ENCODE assay signal across 1 cellular context in the genomic region with DNA sequence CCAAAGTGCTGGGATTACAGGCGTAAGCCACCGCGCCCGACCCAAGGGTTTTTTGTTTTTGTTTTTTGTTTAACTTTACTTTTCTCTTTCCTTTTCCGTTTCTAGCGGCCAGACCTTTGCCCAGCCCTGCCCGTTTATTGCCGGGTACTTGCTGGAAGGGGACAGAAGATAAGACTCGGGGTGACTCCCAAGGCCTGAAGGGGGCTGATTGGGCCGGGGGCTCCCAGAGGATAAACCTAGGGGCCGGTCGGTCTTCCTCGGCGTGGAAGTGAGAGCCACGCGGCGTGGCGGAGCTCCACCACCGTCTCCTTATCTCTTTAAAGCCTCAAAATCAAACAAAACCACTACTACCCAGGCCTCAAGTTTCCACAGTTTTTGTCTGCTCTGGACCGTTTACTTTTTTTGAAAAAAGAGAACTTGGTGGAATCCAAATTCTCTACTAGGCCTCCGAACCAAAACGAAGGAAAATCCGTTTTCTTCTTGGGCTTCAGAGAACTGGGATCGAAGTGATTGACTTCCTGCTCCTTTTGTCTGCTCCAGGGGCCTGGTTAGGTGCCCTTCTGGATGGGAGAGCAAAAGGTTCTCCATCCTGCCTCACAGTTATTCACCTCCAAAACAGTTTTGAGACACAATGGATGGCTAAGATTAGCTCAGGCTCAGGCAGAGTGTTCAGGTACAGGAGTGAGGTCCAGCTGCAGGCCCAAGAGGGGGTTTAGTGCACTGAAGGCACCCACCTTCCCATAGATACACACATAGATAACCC.
TF ChIP-seq lines count a peak whose summit lies in the region.

No MANE protein-coding gene starts in this region.

TF ChIP-seq in HepG2, 621 proteins besides CTCF, POLR2A, EP300 and RAD21:
- peak; percentile 32 for TF ChIP-seq ZFP36 (IDR thresholded peaks at IDR 0.05; ENCODE audit: borderline replicate concordance, low read depth, low read length, partially characterized antibody)
- TF ChIP-seq SOX6 (IDR thresholded peaks at IDR 0.05), result no peak
- TF ChIP-seq SOX6 (CRISPR knock-in tag; IDR thresholded peaks at IDR 0.05), result no peak
- TF ChIP-seq EZH2 (conservative IDR thresholded peaks at IDR 0.05; ENCODE audit: low read depth, low read length), result peak; percentile 86
- 0 out of 2 replicates have a peak, but pooled peaks have one; percentile 57 for TF ChIP-seq CBX2 (IDR thresholded peaks at IDR 0.05; ENCODE audit: low read depth, low read length)
- no peak for TF ChIP-seq CBX2 (CRISPR knock-in tag; IDR thresholded peaks at IDR 0.05; ENCODE audit: low read depth)
